ENCODE assay signal across 10 cellular contexts in the genomic region with DNA sequence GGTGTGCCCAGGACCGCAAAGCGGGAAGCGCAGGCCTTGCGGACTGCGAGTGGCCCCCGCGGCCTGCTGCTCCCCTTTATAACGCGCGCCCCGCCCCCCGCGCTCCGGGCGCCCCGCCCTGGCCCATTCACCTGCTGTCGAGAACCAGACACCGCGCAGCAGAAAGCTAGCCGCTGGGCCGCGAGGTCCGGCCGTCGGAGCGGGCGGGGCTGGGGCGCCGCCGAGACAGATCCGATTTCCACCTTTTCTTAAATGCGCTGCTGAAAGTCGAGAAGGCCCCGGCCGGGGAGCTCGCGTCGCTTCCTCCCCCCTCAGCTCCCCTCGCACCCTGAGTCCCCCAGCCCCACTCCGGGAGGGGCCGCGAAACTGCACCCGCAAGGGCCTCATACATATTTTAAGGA.
DNase-seq lines count a peak whose midpoint lies in the region; ATAC-seq and TF ChIP-seq lines count a peak whose summit lies in the region.
"Had no signal": no experiment of that assay in that cellular context is flagged by ENCODE, and none has a peak within 500 bp of the region (broad histone marks: within the 10 kb centered on the region; RNA-seq: fewer than 3 reads in every experiment).

No MANE protein-coding gene starts in this region.

- TF ChIP-seq CTCF in endodermal cell (conservative IDR thresholded peaks at IDR 0.05) (no peak), spleen (IDR thresholded peaks at IDR 0.05 in 8 of 11, conservative IDR thresholded peaks at IDR 0.05 in 3 of 11) (no peak), sigmoid colon (IDR thresholded peaks at IDR 0.05) (no peak)

- H3K4me1 Mint-ChIP-seq in endodermal cell, result peaks cover 16% of the 10 kb centered on the region

- no peak overlapping the region for H3K9ac ChIP-seq in endodermal cell (ENCODE audit: extremely low read depth, low read length, poor library complexity, severe bottlenecking)

- peaks cover 89% of the 10 kb centered on the region for H3K27me3 Mint-ChIP-seq in endodermal cell (ENCODE audit: insufficient read depth)

- H3K9me3 ChIP-seq in endodermal cell (ENCODE audit: control insufficient read depth, low read length), result peaks cover 4% of the 10 kb centered on the region
- no peaks in the 10 kb centered on the region for H3K9me3 ChIP-seq in spleen
- H3K9me3 ChIP-seq in sigmoid colon, result no peaks in the 10 kb centered on the region

- TF ChIP-seq POLR2A in spleen (IDR thresholded peaks at IDR 0.05) (no peak), sigmoid colon (IDR thresholded peaks at IDR 0.05) (no peak)

- peak overlapping the region; percentile 3 for H3K4me3 Mint-ChIP-seq in endodermal cell

- intact Hi-C loops in spleen (cut with DNase I; ENCODE audit: low total_unique reads) (no loop called here), left cardiac atrium (cut with DNase I) (no loop called here), sigmoid colon (cut with DNase I) (no loop called here)

- no peaks in the 10 kb centered on the region for H3K9me3 Mint-ChIP-seq in endodermal cell

- H3K27ac Mint-ChIP-seq in endodermal cell, result no peak overlapping the region

- H3K27ac ChIP-seq in endodermal cell (ENCODE audit: low read depth, low read length) (no peak overlapping the region), spleen (no peak overlapping the region), sigmoid colon (no peak overlapping the region)

- DNase-seq in activated CD4-positive, alpha-beta T cell treated with anti-CD3 and anti-CD28 coated beads for 48 hours, result peak; percentile 11
- DNase-seq in activated CD4-positive, alpha-beta T cell treated with anti-CD3 and anti-CD28 coated beads, Interleukin-2, amount 50 U/mL, for 1 hour, result no peak
- DNase-seq in NCI-H2196 treated with DMSO at 0.1 percent for 48 hours (lab: John Stamatoyannopoulos, UW; ENCODE audit: unreplicated experiment) (peak; percentile 62), endodermal cell (peak; percentile 90), spleen (peak; percentile 71), left cardiac atrium (no peak), HK-2 (ENCODE audit: unreplicated experiment) (no peak), sigmoid colon (no peak)
- DNase-seq: caudate nucleus had no signal

- H3K36me3 ChIP-seq in endodermal cell (ENCODE audit: control insufficient read depth, insufficient read depth, low read length) (no peaks in the 10 kb centered on the region), spleen (no peaks in the 10 kb centered on the region), sigmoid colon (no peaks in the 10 kb centered on the region)

- WGBS in endodermal cell (ENCODE audit: insufficient coverage in 1 of 2, insufficient read length in 1 of 2), 2 experiments, result 1% methylated on average over 19 to 43 of the region's 43 CpGs
- WGBS in spleen, 5 donors, result 0 to 5% (median 2%) methylated on average over 13 to 43 of the region's 43 CpGs
- 2% methylated on average over 43 of the region's 43 CpGs for WGBS in sigmoid colon, 2 donors

- H3K27me3 ChIP-seq in endodermal cell (ENCODE audit: control insufficient read depth, insufficient read depth, low read length, poor library complexity, severe bottlenecking) (peaks cover 99% of the 10 kb centered on the region), spleen (replicated peaks in 1 of 7) (peaks cover 33 to 100% (median 98%) of the 10 kb centered on the region in 7 donors), sigmoid colon (peaks cover 84 to 100% (median 100%) of the 10 kb centered on the region in 3 donors)

- peaks cover 6% of the 10 kb centered on the region for H3K4me1 ChIP-seq in endodermal cell (ENCODE audit: control insufficient read depth, insufficient read depth, low read length)
- H3K4me1 ChIP-seq in spleen, result peaks cover 58 to 95% (median 79%) of the 10 kb centered on the region in 6 donors
- peaks cover 0 to 77% (median 75%) of the 10 kb centered on the region in 4 donors for H3K4me1 ChIP-seq in sigmoid colon

- no peak for ATAC-seq in left cardiac atrium
- ATAC-seq: right cardiac atrium had no signal

- no peak for TF ChIP-seq EP300 in sigmoid colon (IDR thresholded peaks at IDR 0.05)

- H3K36me3 Mint-ChIP-seq in endodermal cell (ENCODE audit: low read depth), result no peaks in the 10 kb centered on the region

- H3K4me3 ChIP-seq in endodermal cell (ENCODE audit: low read length) (no peak overlapping the region), spleen (peak overlapping the region in 6 of 8 donors; percentile 56 to 79 (median 67)), sigmoid colon (no peak overlapping the region)

Comparison
In these comparisons a context has a peak if more than half of its experiments do, and no peak if none do; other contexts are left out.
1. DNase-seq: peak in activated CD4-positive, alpha-beta T cell treated with anti-CD3 and anti-CD28 coated beads for 48 hours (single experiment), NCI-H2196 treated with DMSO at 0.1 percent for 48 hours (single experiment), endodermal cell (single experiment) and spleen (single experiment); none in activated CD4-positive, alpha-beta T cell treated with anti-CD3 and anti-CD28 coated beads, Interleukin-2, amount 50 U/mL, for 1 hour (single experiment), left cardiac atrium (single experiment), HK-2 (single experiment) and sigmoid colon (single experiment).
2. H3K4me3 ChIP-seq: peak in spleen (6 of 8); none in endodermal cell (single experiment) and sigmoid colon (0 of 4).